In the genomic region with DNA sequence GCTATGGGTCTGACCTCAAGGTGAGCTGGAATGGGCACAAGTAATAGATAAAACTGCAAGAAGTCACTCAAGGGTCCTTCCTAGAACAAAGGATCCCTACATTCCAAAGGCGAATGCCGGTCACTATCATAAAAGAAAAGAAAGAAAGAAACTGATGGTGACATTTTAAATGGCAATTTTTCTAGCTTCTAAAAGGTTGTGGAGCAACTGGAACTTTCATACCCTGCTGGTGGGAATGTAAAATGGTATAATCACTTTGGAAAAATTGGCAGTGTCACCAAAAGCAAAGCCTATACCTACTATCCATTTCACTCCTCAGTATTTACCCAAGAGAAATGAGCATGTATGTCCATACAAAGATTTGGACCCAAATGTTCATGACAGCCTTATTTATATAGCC, we compare ENCODE assay signal across 1 cellular context.
A peak's percentile ranks its signal among the peaks of the same experiment; 100 is the strongest.
TF ChIP-seq lines count a peak whose summit lies in the region.

No MANE protein-coding gene starts in this region.

TF ChIP-seq in K562, 482 proteins besides CTCF, POLR2A, EP300 and RAD21:
- TF ChIP-seq, protein P1, sequence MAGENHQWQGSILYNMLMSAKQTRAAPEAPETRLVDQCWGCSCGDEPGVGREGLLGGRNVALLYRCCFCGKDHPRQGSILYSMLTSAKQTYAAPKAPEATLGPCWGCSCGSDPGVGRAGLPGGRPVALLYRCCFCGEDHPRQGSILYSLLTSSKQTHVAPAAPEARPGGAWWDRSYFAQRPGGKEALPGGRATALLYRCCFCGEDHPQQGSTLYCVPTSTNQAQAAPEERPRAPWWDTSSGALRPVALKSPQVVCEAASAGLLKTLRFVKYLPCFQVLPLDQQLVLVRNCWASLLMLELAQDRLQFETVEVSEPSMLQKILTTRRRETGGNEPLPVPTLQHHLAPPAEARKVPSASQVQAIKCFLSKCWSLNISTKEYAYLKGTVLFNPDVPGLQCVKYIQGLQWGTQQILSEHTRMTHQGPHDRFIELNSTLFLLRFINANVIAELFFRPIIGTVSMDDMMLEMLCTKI (IDR thresholded peaks at IDR 0.05; ENCODE audit: partially characterized antibody): no peak
- TF ChIP-seq ZNF707 (CRISPR knock-in tag; conservative IDR thresholded peaks at IDR 0.05) (no peak), OTX1 (CRISPR knock-in tag; IDR thresholded peaks at IDR 0.05) (no peak), FIP1L1 (IDR thresholded peaks at IDR 0.05; ENCODE audit: low read depth, low read length, poor library complexity, severe bottlenecking) (no peak), TBP (optimal IDR thresholded peaks at IDR 0.05; ENCODE audit: low read depth, low read length) (no peak), PCBP1 (IDR thresholded peaks at IDR 0.05; ENCODE audit: low read depth, low read length, poor library complexity, severe bottlenecking) (no peak), ZNF583 (CRISPR knock-in tag; IDR thresholded peaks at IDR 0.05) (no peak), TEAD4 (IDR thresholded peaks at IDR 0.05; ENCODE audit: low read length) (peak; percentile 40; the same call in 1 of the 2 replicates), TEAD4 (CRISPR knock-in tag; IDR thresholded peaks at IDR 0.05; ENCODE audit: borderline replicate concordance) (no peak), TEAD1 (CRISPR knock-in tag; IDR thresholded peaks at IDR 0.05) (0 out of 4 replicates have a peak, but pooled peaks of 1 of the 2 experiments have one; percentile 63), TEAD2 (tag; IDR thresholded peaks at IDR 0.05) (peak; percentile 59; the same call in 1 of the 2 replicates), MCM3 (IDR thresholded peaks at IDR 0.05) (no peak), EHMT2 (IDR thresholded peaks at IDR 0.05) (no peak), ILK (tag; IDR thresholded peaks at IDR 0.05; ENCODE audit: borderline replicate concordance, low read depth) (no peak), ETS2 (tag; IDR thresholded peaks at IDR 0.05; ENCODE audit: borderline replicate concordance, poor library complexity, severe bottlenecking) (no peak), ERF (CRISPR knock-in tag; IDR thresholded peaks at IDR 0.05) (no peak), RHOXF2B (CRISPR knock-in tag; conservative IDR thresholded peaks at IDR 0.05) (no peak), ZNF764 (CRISPR knock-in tag; IDR thresholded peaks at IDR 0.05; ENCODE audit: low read depth) (no peak)
- TF ChIP-seq, protein P2, sequence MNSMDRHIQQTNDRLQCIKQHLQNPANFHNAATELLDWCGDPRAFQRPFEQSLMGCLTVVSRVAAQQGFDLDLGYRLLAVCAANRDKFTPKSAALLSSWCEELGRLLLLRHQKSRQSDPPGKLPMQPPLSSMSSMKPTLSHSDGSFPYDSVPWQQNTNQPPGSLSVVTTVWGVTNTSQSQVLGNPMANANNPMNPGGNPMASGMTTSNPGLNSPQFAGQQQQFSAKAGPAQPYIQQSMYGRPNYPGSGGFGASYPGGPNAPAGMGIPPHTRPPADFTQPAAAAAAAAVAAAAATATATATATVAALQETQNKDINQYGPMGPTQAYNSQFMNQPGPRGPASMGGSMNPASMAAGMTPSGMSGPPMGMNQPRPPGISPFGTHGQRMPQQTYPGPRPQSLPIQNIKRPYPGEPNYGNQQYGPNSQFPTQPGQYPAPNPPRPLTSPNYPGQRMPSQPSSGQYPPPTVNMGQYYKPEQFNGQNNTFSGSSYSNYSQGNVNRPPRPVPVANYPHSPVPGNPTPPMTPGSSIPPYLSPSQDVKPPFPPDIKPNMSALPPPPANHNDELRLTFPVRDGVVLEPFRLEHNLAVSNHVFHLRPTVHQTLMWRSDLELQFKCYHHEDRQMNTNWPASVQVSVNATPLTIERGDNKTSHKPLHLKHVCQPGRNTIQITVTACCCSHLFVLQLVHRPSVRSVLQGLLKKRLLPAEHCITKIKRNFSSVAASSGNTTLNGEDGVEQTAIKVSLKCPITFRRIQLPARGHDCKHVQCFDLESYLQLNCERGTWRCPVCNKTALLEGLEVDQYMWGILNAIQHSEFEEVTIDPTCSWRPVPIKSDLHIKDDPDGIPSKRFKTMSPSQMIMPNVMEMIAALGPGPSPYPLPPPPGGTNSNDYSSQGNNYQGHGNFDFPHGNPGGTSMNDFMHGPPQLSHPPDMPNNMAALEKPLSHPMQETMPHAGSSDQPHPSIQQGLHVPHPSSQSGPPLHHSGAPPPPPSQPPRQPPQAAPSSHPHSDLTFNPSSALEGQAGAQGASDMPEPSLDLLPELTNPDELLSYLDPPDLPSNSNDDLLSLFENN (IDR thresholded peaks at IDR 0.05; ENCODE audit: low read depth in 2 of 2, low read length in 2 of 2): no peak
- TF ChIP-seq, protein P3, sequence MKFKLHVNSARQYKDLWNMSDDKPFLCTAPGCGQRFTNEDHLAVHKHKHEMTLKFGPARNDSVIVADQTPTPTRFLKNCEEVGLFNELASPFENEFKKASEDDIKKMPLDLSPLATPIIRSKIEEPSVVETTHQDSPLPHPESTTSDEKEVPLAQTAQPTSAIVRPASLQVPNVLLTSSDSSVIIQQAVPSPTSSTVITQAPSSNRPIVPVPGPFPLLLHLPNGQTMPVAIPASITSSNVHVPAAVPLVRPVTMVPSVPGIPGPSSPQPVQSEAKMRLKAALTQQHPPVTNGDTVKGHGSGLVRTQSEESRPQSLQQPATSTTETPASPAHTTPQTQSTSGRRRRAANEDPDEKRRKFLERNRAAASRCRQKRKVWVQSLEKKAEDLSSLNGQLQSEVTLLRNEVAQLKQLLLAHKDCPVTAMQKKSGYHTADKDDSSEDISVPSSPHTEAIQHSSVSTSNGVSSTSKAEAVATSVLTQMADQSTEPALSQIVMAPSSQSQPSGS (CRISPR knock-in tag; IDR thresholded peaks at IDR 0.05): no peak
